Comparison of ENCODE assay signal across 23 cellular contexts in the genomic region with DNA sequence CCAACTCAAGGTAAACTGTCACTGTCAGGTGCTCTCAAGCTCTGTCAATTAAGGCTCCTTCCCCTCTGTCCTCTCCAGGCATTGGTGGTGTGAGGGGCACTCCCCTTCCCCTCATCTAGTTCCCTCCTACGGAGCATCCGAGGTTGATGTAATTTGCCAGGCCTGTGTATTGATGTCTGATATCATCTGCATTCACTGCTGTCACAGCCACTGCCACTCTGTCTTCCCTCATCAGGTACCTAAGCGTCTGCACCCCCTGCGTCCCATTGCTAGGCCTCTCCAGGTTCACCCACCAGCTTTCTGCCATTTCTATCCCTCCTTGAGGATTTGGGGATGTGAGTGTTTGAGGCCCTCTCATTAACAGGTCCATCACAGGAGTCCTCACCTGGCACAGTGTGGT. TPM values are rescaled to one million over a fixed set of nuclear protein-coding genes. Genes with fewer than 3 reads are reported as not detected.
"Had no signal": no experiment of that assay in that cellular context is flagged by ENCODE, and none has a peak within 500 bp of the region (broad histone marks: within the 10 kb centered on the region; RNA-seq: fewer than 3 reads in every experiment).

No MANE protein-coding gene starts in this region.

- H3K27ac Mint-ChIP-seq: activated naive CD4-positive, alpha-beta T cell treated with anti-CD3 and anti-CD28 coated beads, Interleukin-2, amount 50 U/mL, for 72 hours; activated T-helper 1 cell treated with anti-CD3 and anti-CD28 coated beads, Interleukin-12 subunit alpha, Interleukin-12 subunit beta, Interleukin-2, Interleukin-4 antibody, amounts not matched to agents 30 ng/mL and 10 ng/mL and 1 ng/mL, durations not matched to agents 14 hours and 24 hours and 36 hours; immature natural killer cell had no signal

- H3K9me3 ChIP-seq: gastroesophageal sphincter, heart right ventricle, left ventricle myocardium inferior, prostate gland, tibial artery, uterus had no signal

- H3K36me3 Mint-ChIP-seq: activated naive CD4-positive, alpha-beta T cell treated with anti-CD3 and anti-CD28 coated beads, Interleukin-2, amount 50 U/mL, for 72 hours; immature natural killer cell had no signal

- H3K36me3 ChIP-seq: gastroesophageal sphincter, heart right ventricle, left ventricle myocardium inferior, prostate gland, tibial artery, uterus had no signal

- H3K27me3 ChIP-seq: tibial artery, uterus had no signal

- H3K4me3 ChIP-seq: gastroesophageal sphincter, heart right ventricle, left ventricle myocardium inferior, prostate gland, tibial artery, uterus had no signal

- H3K4me1 ChIP-seq: uterus had no signal

- H3K9me3 Mint-ChIP-seq: activated naive CD4-positive, alpha-beta T cell treated with anti-CD3 and anti-CD28 coated beads, Interleukin-2, amount 50 U/mL, for 72 hours; activated T-helper 1 cell treated with anti-CD3 and anti-CD28 coated beads, Interleukin-12 subunit alpha, Interleukin-12 subunit beta, Interleukin-2, Interleukin-4 antibody, amounts not matched to agents 30 ng/mL and 10 ng/mL and 1 ng/mL, durations not matched to agents 14 hours and 24 hours and 36 hours; immature natural killer cell; neural crest cell had no signal

- DNase-seq: activated CD4-positive, alpha-beta T cell treated with anti-CD3 and anti-CD28 coated beads, Interleukin-2, amount 50 U/mL, for 1 hour; activated gamma-delta T cell treated with Interleukin-2 at 50 U/mL for 16 hours; activated T-cell treated with anti-CD3 and anti-CD28 coated beads for 4 hours; cerebellar nuclear complex; cortex of kidney; heart right ventricle; immature natural killer cell; kidney glomerular epithelial cell; left ventricle myocardium inferior; mammary epithelial cell; right cardiac atrium; stimulated activated CD4-positive, alpha-beta T cell treated with anti-CD3 and anti-CD28 coated beads, Interleukin-2, amount 100 ng/mL, for 24 hours; stimulated activated naive CD4-positive, alpha-beta T cell treated with Interleukin-2 at 50 U/mL for 16 hours; substantia nigra; tibial artery; uterus had no signal

- H3K27ac ChIP-seq: gastroesophageal sphincter, heart right ventricle, left ventricle myocardium inferior, prostate gland, tibial artery, uterus had no signal

- ATAC-seq: activated CD4-positive, CD25-positive, alpha-beta regulatory T cell treated with anti-CD3 and anti-CD28 coated beads, Interleukin-2, amount 50 U/mL, for 24 hours; activated naive CD4-positive, alpha-beta T cell treated with anti-CD3 and anti-CD28 coated beads, Interleukin-2, amount 50 U/mL, for 72 hours; gastroesophageal sphincter; heart right ventricle; right cardiac atrium had no signal

- H3K4me3 Mint-ChIP-seq: activated T-helper 1 cell treated with anti-CD3 and anti-CD28 coated beads, Interleukin-12 subunit alpha, Interleukin-12 subunit beta, Interleukin-2, Interleukin-4 antibody, amounts not matched to agents 30 ng/mL and 10 ng/mL and 1 ng/mL, durations not matched to agents 14 hours and 24 hours and 36 hours; immature natural killer cell; neural crest cell had no signal

RNA-seq across cellular contexts. Expression of a gene that starts 50.0 kb away (rescaled TPM):
- total RNA-seq: activated naive CD4-positive, alpha-beta T cell treated with anti-CD3 and anti-CD28 coated beads, Interleukin-2, amount 50 U/mL, for 72 hours; activated T-helper 1 cell treated with anti-CD3 and anti-CD28 coated beads, Interleukin-12 subunit alpha, Interleukin-12 subunit beta, Interleukin-2, Interleukin-4 antibody, amounts not matched to agents 30 ng/mL and 10 ng/mL and 1 ng/mL, durations not matched to agents 14 hours and 24 hours and 36 hours; bronchial epithelial cell had no signal
- polyA plus RNA-seq: immature natural killer cell, mammary epithelial cell had no signal
